Comparison of ENCODE assay signal across 20 cellular contexts in genomic region chr1:22470227-22470626, GRCh38.
"Had no signal": no experiment of that assay in that cellular context is flagged by ENCODE, and none has a peak within 500 bp of the region (broad histone marks: within the 10 kb centered on the region; RNA-seq: fewer than 3 reads in every experiment).

No MANE protein-coding gene starts in this region.

- H3K9me3 ChIP-seq: lower lobe of right lung, prostate gland, right atrium auricular region, suprapubic skin had no signal

- H3K9me3 Mint-ChIP-seq: natural killer cell treated with Interleukin-12 subunit alpha and Interleukin-12 subunit beta and Interleukin-15 and Interleukin-18, amount 100 ng/mL, for 72 hours; stimulated activated naive CD8-positive, alpha-beta T cell treated with anti-CD3 and anti-CD28 coated beads, Interleukin-15, Interleukin-2, amounts not matched to agents 100 ng/mL and 50 ng/mL, for 24 hours; T-helper 1 cell treated with Interleukin-12 subunit alpha and Interleukin-12 subunit beta and Interleukin-4 antibody, amounts not matched to agents 30 μg/mL and 1 μg/mL, for 36 hours; type B pancreatic cell had no signal

- H3K27me3 ChIP-seq: hepatocyte, right atrium auricular region, suprapubic skin had no signal

- H3K27me3 Mint-ChIP-seq: natural killer cell treated with Interleukin-12 subunit alpha and Interleukin-12 subunit beta and Interleukin-15 and Interleukin-18, amount 100 ng/mL, for 72 hours; stimulated activated naive CD8-positive, alpha-beta T cell treated with anti-CD3 and anti-CD28 coated beads, Interleukin-15, Interleukin-2, amounts not matched to agents 100 ng/mL and 50 ng/mL, for 24 hours; type B pancreatic cell had no signal

- DNase-seq: activated CD4-positive, alpha-beta T cell treated with anti-CD3 and anti-CD28 coated beads for 1 hour; activated CD8-positive, alpha-beta memory T cell treated with anti-CD3 and anti-CD28 coated beads for 24 hours; activated CD8-positive, alpha-beta memory T cell treated with anti-CD3 and anti-CD28 coated beads, Interleukin-2, amount 50 U/mL, for 48 hours; activated effector memory CD4-positive, alpha-beta T cell treated with Interleukin-2 at 50 U/mL for 16 hours; activated naive CD4-positive, alpha-beta T cell treated with anti-CD3 and anti-CD28 coated beads, Interleukin-2, amount 50 U/mL, for 16 hours; activated T-cell treated with anti-CD3 and anti-CD28 coated beads, Interleukin-2, amount 50 U/mL, for 48 hours; foreskin fibroblast; lower lobe of right lung; stimulated activated CD4-positive, alpha-beta T cell treated with anti-CD3 and anti-CD28 coated beads, Interleukin-2, amount 100 ng/mL, for 48 hours had no signal

- H3K27ac Mint-ChIP-seq: natural killer cell treated with Interleukin-12 subunit alpha and Interleukin-12 subunit beta and Interleukin-15 and Interleukin-18, amount 100 ng/mL, for 72 hours; stimulated activated naive CD8-positive, alpha-beta T cell treated with anti-CD3 and anti-CD28 coated beads, Interleukin-15, Interleukin-2, amounts not matched to agents 100 ng/mL and 50 ng/mL, for 24 hours; T-helper 1 cell treated with Interleukin-12 subunit alpha and Interleukin-12 subunit beta and Interleukin-4 antibody, amounts not matched to agents 30 μg/mL and 1 μg/mL, for 36 hours; type B pancreatic cell had no signal

- H3K27ac ChIP-seq: hepatocyte, lower lobe of right lung, prostate gland, skin epidermis, suprapubic skin, VCaP had no signal

- H3K36me3 ChIP-seq: lower lobe of right lung, prostate gland, right atrium auricular region, suprapubic skin had no signal

- H3K4me3 ChIP-seq: hepatocyte, lower lobe of right lung, prostate gland, right atrium auricular region, skin epidermis, suprapubic skin had no signal

- ATAC-seq: left colon; natural killer cell treated with Interleukin-12 subunit alpha and Interleukin-12 subunit beta and Interleukin-15 and Interleukin-18, amount 100 ng/mL, for 72 hours had no signal

- H3K4me3 Mint-ChIP-seq: natural killer cell treated with Interleukin-12 subunit alpha and Interleukin-12 subunit beta and Interleukin-15 and Interleukin-18, amount 100 ng/mL, for 72 hours; stimulated activated naive CD8-positive, alpha-beta T cell treated with anti-CD3 and anti-CD28 coated beads, Interleukin-15, Interleukin-2, amounts not matched to agents 100 ng/mL and 50 ng/mL, for 24 hours; T-helper 1 cell treated with Interleukin-12 subunit alpha and Interleukin-12 subunit beta and Interleukin-4 antibody, amounts not matched to agents 30 μg/mL and 1 μg/mL, for 36 hours; type B pancreatic cell had no signal

- H3K36me3 Mint-ChIP-seq: natural killer cell treated with Interleukin-12 subunit alpha and Interleukin-12 subunit beta and Interleukin-15 and Interleukin-18, amount 100 ng/mL, for 72 hours; type B pancreatic cell had no signal
